17 cellular contexts compared by ENCODE assay signal in the genomic region with DNA sequence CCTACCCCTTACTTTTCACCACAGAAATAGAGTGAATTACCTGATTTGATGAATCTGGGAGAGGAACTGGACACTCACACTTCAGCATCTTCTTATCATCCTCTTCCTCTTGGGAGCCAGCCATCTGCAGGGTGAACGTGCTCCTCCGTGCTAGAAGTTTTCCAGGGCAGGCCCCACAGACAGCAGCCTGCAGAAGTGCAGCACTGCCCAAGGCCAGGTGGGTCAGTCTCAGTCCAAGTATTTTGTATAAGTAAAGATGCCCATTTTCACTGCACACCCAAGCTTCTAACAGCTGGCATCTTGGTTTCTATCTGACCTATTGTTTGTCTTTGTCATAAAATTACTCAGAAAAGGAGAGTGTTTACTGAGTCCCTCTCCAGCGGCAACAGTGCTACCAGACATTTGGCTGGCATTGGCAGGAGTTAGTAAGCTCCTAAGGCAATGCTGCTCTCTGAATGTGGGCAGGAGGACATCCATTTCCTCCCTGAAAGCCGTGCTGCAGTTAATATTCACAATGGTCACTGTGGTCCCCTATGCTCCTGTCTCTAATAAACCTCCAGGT.
DNase-seq lines count a peak whose midpoint lies in the region; ATAC-seq, FAIRE-seq and TF ChIP-seq lines count a peak whose summit lies in the region.
"Had no signal": no experiment of that assay in that cellular context is flagged by ENCODE, and none has a peak within 500 bp of the region (broad histone marks: within the 10 kb centered on the region; RNA-seq: fewer than 3 reads in every experiment).

No MANE protein-coding gene starts in this region.

- H3K9me3 ChIP-seq in MG63 (peaks cover 3% of the 10 kb centered on the region; the same call in 1 of the 2 replicates), ovary (no peaks in the 10 kb centered on the region)

- no peaks in the 10 kb centered on the region for H3K27me3 Mint-ChIP-seq in chondrocyte (ENCODE audit: low read depth)

- H3K4me3 Mint-ChIP-seq in chondrocyte (ENCODE audit: unreplicated experiment) = no peak overlapping the region
- H3K4me3 Mint-ChIP-seq: CD14-positive monocyte, GM23338 had no signal

- 51 to 64% (median 60%) methylated on average over 4 of the region's 4 CpGs for WGBS in ovary, 3 donors

- H3K36me3 ChIP-seq in MG63 (no peaks in the 10 kb centered on the region), ovary (no peaks in the 10 kb centered on the region)

- H3K4me3 ChIP-seq in MG63 (no peak overlapping the region), ovary (no peak overlapping the region)
- H3K4me3 ChIP-seq: GM23338 had no signal

- TF ChIP-seq CTCF in chondrocyte (IDR thresholded peaks at IDR 0.05) (no peak), ovary (IDR thresholded peaks at IDR 0.05) (no peak)

- TF ChIP-seq POLR2A in ovary (IDR thresholded peaks at IDR 0.05) = no peak

- no peaks in the 10 kb centered on the region for H3K4me1 ChIP-seq in ovary (ENCODE audit: insufficient read depth)

- ATAC-seq in HG02884 (IDR thresholded peaks at IDR 0.05; ENCODE audit: unreplicated experiment) = no peak
- ATAC-seq: GM23338 had no signal

- peaks cover 5% of the 10 kb centered on the region for H3K36me3 Mint-ChIP-seq in chondrocyte (ENCODE audit: low read depth)
- H3K36me3 Mint-ChIP-seq: CD14-positive monocyte had no signal

- DNase-seq in NCI-H1092 treated with DMSO at 0.1 percent for 48 hours (lab: John Stamatoyannopoulos, UW) (peak; percentile 35), NCI-H1092 (lab: John Stamatoyannopoulos, UW) (no peak), MG63 (peak; percentile 33), chondrocyte (ENCODE audit: low spot score) (no peak), urothelium cell line (ENCODE audit: low spot score) (no peak), ovary (no peak), NCI-H524 treated with DMSO at 0.1 percent for 48 hours (lab: John Stamatoyannopoulos, UW) (no peak)
- DNase-seq: 8988T, DND-41, Karpas-422, NCI-H1694 treated with DMSO at 0.1 percent for 48 hours, NCI-H774, SIG-M5 had no signal

- intact Hi-C loops in ovary (cut with DNase I) = no loop called here

- peaks cover 23% of the 10 kb centered on the region for H3K9me3 Mint-ChIP-seq in chondrocyte (ENCODE audit: low read depth)

- peaks cover 61% of the 10 kb centered on the region for H3K4me1 Mint-ChIP-seq in chondrocyte (ENCODE audit: low read depth)
- H3K4me1 Mint-ChIP-seq: CD14-positive monocyte, GM23338 had no signal

- peak; percentile 46 for FAIRE-seq in urothelium cell line (lab: Jason Lieb, UNC)
- FAIRE-seq: RCC 7860 had no signal

- no peaks in the 10 kb centered on the region for H3K27me3 ChIP-seq in MG63
- no peaks in the 10 kb centered on the region for H3K27me3 ChIP-seq in ovary

- H3K27ac Mint-ChIP-seq in chondrocyte (ENCODE audit: unreplicated experiment) = peak overlapping the region; percentile 58
- H3K27ac Mint-ChIP-seq: GM23338 had no signal

- no peak for TF ChIP-seq EP300 in ovary (IDR thresholded peaks at IDR 0.05)

- no peak overlapping the region for H3K27ac ChIP-seq in ovary

Comparison
In these comparisons a context has a peak if more than half of its experiments do, and no peak if none do; other contexts are left out.
1. DNase-seq: peak in NCI-H1092 treated with DMSO at 0.1 percent for 48 hours (single experiment) and MG63 (single experiment); none in NCI-H1092 (single experiment), chondrocyte (single experiment), urothelium cell line (single experiment), ovary (0 of 5) and NCI-H524 treated with DMSO at 0.1 percent for 48 hours (single experiment).